In the genomic region with DNA sequence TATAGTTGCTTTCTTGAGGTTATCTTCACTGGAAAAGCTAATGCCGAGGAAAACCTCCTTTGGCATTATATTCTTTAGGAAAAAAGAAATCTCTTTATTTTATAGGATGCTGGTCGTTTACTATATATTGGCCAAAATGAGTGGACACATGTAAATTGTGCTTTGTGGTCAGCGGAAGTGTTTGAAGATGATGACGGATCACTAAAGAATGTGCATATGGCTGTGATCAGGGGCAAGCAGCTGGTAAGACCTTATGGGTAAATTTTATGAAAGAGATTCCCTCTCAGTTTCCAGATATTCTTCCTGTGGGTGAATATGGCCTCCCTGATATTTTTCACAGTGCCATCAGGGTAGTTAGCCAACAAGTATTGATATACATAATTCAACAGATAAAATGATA, we compare ENCODE assay signal across 1 cellular context.
TF ChIP-seq lines count a peak whose summit lies in the region.

No MANE protein-coding gene starts in this region.

TF ChIP-seq in SK-N-SH, 30 proteins besides CTCF, POLR2A, EP300 and RAD21 (continued from another document):
- TF ChIP-seq, protein P1, sequence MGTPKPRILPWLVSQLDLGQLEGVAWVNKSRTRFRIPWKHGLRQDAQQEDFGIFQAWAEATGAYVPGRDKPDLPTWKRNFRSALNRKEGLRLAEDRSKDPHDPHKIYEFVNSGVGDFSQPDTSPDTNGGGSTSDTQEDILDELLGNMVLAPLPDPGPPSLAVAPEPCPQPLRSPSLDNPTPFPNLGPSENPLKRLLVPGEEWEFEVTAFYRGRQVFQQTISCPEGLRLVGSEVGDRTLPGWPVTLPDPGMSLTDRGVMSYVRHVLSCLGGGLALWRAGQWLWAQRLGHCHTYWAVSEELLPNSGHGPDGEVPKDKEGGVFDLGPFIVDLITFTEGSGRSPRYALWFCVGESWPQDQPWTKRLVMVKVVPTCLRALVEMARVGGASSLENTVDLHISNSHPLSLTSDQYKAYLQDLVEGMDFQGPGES (IDR thresholded peaks at IDR 0.05; ENCODE audit: low read depth, low read length): no peak
TF ChIP-seq in SK-N-SH: peak in this region for 2.
